Comparison of ENCODE assay signal across 17 cellular contexts in genomic region chr15:89495638-89496145, GRCh38. TPM values are rescaled to one million over a fixed set of nuclear protein-coding genes. Genes with fewer than 3 reads are reported as not detected.
DNase-seq lines count a peak whose midpoint lies in the region; ATAC-seq and TF ChIP-seq lines count a peak whose summit lies in the region.
"Had no signal": no experiment of that assay in that cellular context is flagged by ENCODE, and none has a peak within 500 bp of the region (broad histone marks: within the 10 kb centered on the region; RNA-seq: fewer than 3 reads in every experiment).

No MANE protein-coding gene starts in this region.

- ATAC-seq in sciatic nerve (no peak), GM21786 (IDR thresholded peaks at IDR 0.05; ENCODE audit: unreplicated experiment) (no peak)

- WGBS in ovary, 3 donors = 64 to 76% (median 65%) methylated on average over 10 of the region's 10 CpGs

- no peak for TF ChIP-seq EP300 in ovary (IDR thresholded peaks at IDR 0.05)

- intact Hi-C loops in sciatic nerve (cut with DNase I) = loop anchor here (10.0 kb wide), 1 partner anchor 61 kb away; no protein-coding TSS in a partner anchor
- intact Hi-C loops in ovary (cut with DNase I) = no loop called here

- H3K4me3 ChIP-seq in ovary = no peak overlapping the region

- H3K27ac Mint-ChIP-seq in T-helper 2 cell treated with Interferon-gamma antibody and Interleukin-4, amounts not matched to agents 5 μg/mL and 100 μg/mL, for 36 hours = no peak overlapping the region
- H3K27ac Mint-ChIP-seq: activated naive CD4-positive, alpha-beta T cell treated with anti-CD3 and anti-CD28 coated beads, Interleukin-2, amount 50 U/mL, for 24 hours had no signal

- TF ChIP-seq POLR2A in ovary (IDR thresholded peaks at IDR 0.05) = no peak

- peaks cover 4% of the 10 kb centered on the region for H3K4me1 ChIP-seq in ovary (ENCODE audit: insufficient read depth)

- H3K27ac ChIP-seq in epithelial cell of prostate (peak overlapping the region; percentile 82), ovary (no peak overlapping the region)
- H3K27ac ChIP-seq: 22Rv1 had no signal

- H3K4me1 Mint-ChIP-seq in T-helper 2 cell treated with Interferon-gamma antibody and Interleukin-4, amounts not matched to agents 5 μg/mL and 100 μg/mL, for 36 hours (ENCODE audit: low read depth) = peaks cover 3% of the 10 kb centered on the region
- H3K4me1 Mint-ChIP-seq: central memory CD8-positive, alpha-beta T cell had no signal

- H3K27me3 ChIP-seq in ovary = no peaks in the 10 kb centered on the region

- no peak for TF ChIP-seq CTCF in ovary (IDR thresholded peaks at IDR 0.05)

- no peaks in the 10 kb centered on the region for H3K9me3 ChIP-seq in ovary

- H3K27me3 Mint-ChIP-seq in T-helper 2 cell treated with Interferon-gamma antibody and Interleukin-4, amounts not matched to agents 5 μg/mL and 100 μg/mL, for 36 hours (ENCODE audit: low read depth) = peaks cover 34% of the 10 kb centered on the region

- H3K36me3 Mint-ChIP-seq in T-helper 2 cell treated with Interferon-gamma antibody and Interleukin-4, amounts not matched to agents 5 μg/mL and 100 μg/mL, for 36 hours (ENCODE audit: low read depth) = no peaks in the 10 kb centered on the region
- H3K36me3 Mint-ChIP-seq: activated naive CD4-positive, alpha-beta T cell treated with anti-CD3 and anti-CD28 coated beads, Interleukin-2, amount 50 U/mL, for 24 hours had no signal

- DNase-seq in T-helper 2 cell treated with Interferon-gamma antibody and Interleukin-4, amounts not matched to agents 5 μg/mL and 100 μg/mL, for 36 hours (ENCODE audit: low spot score) = no peak
- DNase-seq in T-helper 2 cell = no peak
- DNase-seq in M059J (ENCODE audit: low read depth) = peak; percentile 57
- DNase-seq in epithelial cell of prostate (ENCODE audit: low read depth, low spot score) = no peak
- DNase-seq in sciatic nerve (ENCODE audit: low spot score) = peak; percentile 32
- no peak for DNase-seq in anterior cingulate cortex (lab: John Stamatoyannopoulos, UW)
- DNase-seq in ovary = no peak
- DNase-seq: HCEC 1CT; NCI-H2029 treated with DMSO at 0.1 percent for 48 hours; SIG-M5; stimulated activated CD4-positive, alpha-beta T cell treated with anti-CD3 and anti-CD28 coated beads, Interleukin-4, amount 100 ng/mL, for 24 hours; T1000 had no signal

- peak overlapping the region; percentile 46 for H3K4me3 Mint-ChIP-seq in T-helper 2 cell treated with Interferon-gamma antibody and Interleukin-4, amounts not matched to agents 5 μg/mL and 100 μg/mL, for 36 hours
- H3K4me3 Mint-ChIP-seq: activated naive CD4-positive, alpha-beta T cell treated with anti-CD3 and anti-CD28 coated beads, Interleukin-2, amount 50 U/mL, for 24 hours; central memory CD8-positive, alpha-beta T cell had no signal

- no peaks in the 10 kb centered on the region for H3K36me3 ChIP-seq in ovary

- no peaks in the 10 kb centered on the region for H3K9me3 Mint-ChIP-seq in T-helper 2 cell treated with Interferon-gamma antibody and Interleukin-4, amounts not matched to agents 5 μg/mL and 100 μg/mL, for 36 hours
- H3K9me3 Mint-ChIP-seq: activated naive CD4-positive, alpha-beta T cell treated with anti-CD3 and anti-CD28 coated beads, Interleukin-2, amount 50 U/mL, for 24 hours; central memory CD8-positive, alpha-beta T cell had no signal

RNA-seq across cellular contexts. Expression of gene RHCG, which starts 0.7 kb away (rescaled TPM):
- total RNA-seq in M059J (2014; rRNA removed; shearing (Covaris generic)) = not detected in 2 replicates
- total RNA-seq in sciatic nerve (not detected), ovary (under 1 TPM in 2 of 7 donors, not detected in 5; 0.23 to 0.67 TPM)
- not detected for polyA plus RNA-seq in ovary
- total RNA-seq: left ventricle myocardium superior had no signal

Comparison
In these comparisons a context has a peak if more than half of its experiments do, and no peak if none do; other contexts are left out.
1. DNase-seq: peak in M059J (single experiment) and sciatic nerve (single experiment); none in T-helper 2 cell treated with Interferon-gamma antibody and Interleukin-4, amounts not matched to agents 5 μg/mL and 100 μg/mL, for 36 hours (single experiment), T-helper 2 cell (0 of 5), epithelial cell of prostate (single experiment), anterior cingulate cortex (0 of 58) and ovary (0 of 5).